Comparison of ENCODE assay signal across 1 cellular context in the genomic region with DNA sequence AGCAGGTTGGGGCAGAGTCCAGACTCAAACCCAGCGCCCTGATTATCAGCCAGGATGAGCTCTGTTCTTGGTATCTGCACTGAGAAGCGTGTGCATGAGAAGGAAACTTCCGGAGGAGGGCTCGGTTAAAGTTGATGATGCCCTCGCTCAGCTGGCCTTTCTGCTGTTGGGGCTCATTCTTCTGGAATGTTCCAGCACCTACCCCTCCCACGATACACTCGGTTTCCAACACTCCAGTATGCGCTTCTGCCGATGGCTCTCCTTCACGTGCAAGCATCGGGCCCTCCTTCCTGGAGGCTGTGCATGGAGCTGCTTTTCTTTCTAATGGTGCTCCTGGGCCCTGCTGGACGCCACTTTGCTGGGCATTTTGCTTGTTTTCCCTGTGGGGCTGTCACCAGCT.
TF ChIP-seq lines count a peak whose summit lies in the region.

No MANE protein-coding gene starts in this region.

TF ChIP-seq in IMR-90, 13 proteins besides CTCF, POLR2A, EP300 and RAD21 (continued from another document):
- TF ChIP-seq ELK1 (IDR thresholded peaks at IDR 0.05; ENCODE audit: borderline replicate concordance, low read depth, low read length) = no peak
- TF ChIP-seq NFE2L2 (IDR thresholded peaks at IDR 0.05; ENCODE audit: low read depth, low read length) = no peak
- TF ChIP-seq MAFK (IDR thresholded peaks at IDR 0.05; ENCODE audit: low read depth, low read length) = no peak
- TF ChIP-seq CEBPB (IDR thresholded peaks at IDR 0.05; ENCODE audit: low read depth, low read length) = no peak
- TF ChIP-seq, protein P1, sequence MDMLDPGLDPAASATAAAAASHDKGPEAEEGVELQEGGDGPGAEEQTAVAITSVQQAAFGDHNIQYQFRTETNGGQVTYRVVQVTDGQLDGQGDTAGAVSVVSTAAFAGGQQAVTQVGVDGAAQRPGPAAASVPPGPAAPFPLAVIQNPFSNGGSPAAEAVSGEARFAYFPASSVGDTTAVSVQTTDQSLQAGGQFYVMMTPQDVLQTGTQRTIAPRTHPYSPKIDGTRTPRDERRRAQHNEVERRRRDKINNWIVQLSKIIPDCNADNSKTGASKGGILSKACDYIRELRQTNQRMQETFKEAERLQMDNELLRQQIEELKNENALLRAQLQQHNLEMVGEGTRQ (IDR thresholded peaks at IDR 0.05; ENCODE audit: low read depth, low read length) = no peak
- TF ChIP-seq MXI1 (IDR thresholded peaks at IDR 0.05; ENCODE audit: borderline replicate concordance, low read depth, low read length) = no peak
